In the genomic region with DNA sequence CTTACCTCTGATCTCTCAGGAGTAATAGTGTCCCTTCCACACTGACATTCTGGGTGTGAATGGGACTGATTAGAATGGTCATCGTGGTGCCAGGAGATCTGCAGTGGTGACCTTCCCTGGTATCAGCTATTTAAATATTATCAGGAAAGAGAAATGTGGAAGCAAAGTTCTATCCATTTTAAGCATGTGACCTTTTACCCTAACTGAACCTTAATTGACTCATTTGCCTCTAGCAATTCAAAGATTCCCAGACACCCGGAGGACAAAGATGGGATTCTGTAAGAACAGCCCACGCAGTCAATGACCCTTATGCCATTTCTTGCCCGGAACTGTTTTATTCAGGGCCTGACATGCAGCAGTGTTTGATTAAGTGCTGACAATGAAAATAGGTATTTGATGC, we compare ENCODE assay signal across 16 cellular contexts. TPM values are rescaled to one million over a fixed set of nuclear protein-coding genes. Genes with fewer than 3 reads are reported as not detected.
DNase-seq lines count a peak whose midpoint lies in the region; ATAC-seq, FAIRE-seq and TF ChIP-seq lines count a peak whose summit lies in the region.
"Had no signal": no experiment of that assay in that cellular context is flagged by ENCODE, and none has a peak within 500 bp of the region (broad histone marks: within the 10 kb centered on the region; RNA-seq: fewer than 3 reads in every experiment).

No MANE protein-coding gene starts in this region.

- intact Hi-C loops in left ventricle myocardium inferior (cut with micrococcal nuclease): no loop called here
- intact Hi-C loops in cardiac septum (cut with DNase I): loop anchor here (5.0 kb wide), 3 partner anchors 45 to 110 kb away; no protein-coding TSS in a partner anchor
- intact Hi-C loops in MCF 10A (cut with micrococcal nuclease): no loop called here

- POLR2A ChIA-PET in MCF 10A (lab: Yijun Ruan, JAX): interaction anchor here (1.0 to 1.5 kb wide), 4 partner anchors 10 to 328 kb away, joined by 3 to 4 read pairs (median 4); a partner anchor contains a TSS

- no peak overlapping the region for H3K4me3 Mint-ChIP-seq in MCF 10A (ENCODE audit: unreplicated experiment)
- H3K4me3 Mint-ChIP-seq: activated B cell treated with CpG ODN at 0.5 μM for 24 hours had no signal

- no peak for FAIRE-seq in H54 (lab: Jason Lieb, UNC)
- FAIRE-seq: GM18507 had no signal

- no peaks in the 10 kb centered on the region for H3K9me3 Mint-ChIP-seq in MCF 10A (ENCODE audit: unreplicated experiment)
- H3K9me3 Mint-ChIP-seq: activated B cell treated with CpG ODN at 0.5 μM for 24 hours had no signal

- CTCF ChIA-PET in MCF 10A (lab: Yijun Ruan, JAX): interaction anchor here (0.7 to 1.8 kb wide), 2 partner anchors 82 to 198 kb away, joined by 3 to 6 read pairs; no protein-coding TSS in a partner anchor

- H3F3A ChIP-seq in smooth muscle cell (ENCODE audit: low read depth): no peaks in the 10 kb centered on the region

- no peaks in the 10 kb centered on the region for H3K27me3 ChIP-seq in left ventricle myocardium inferior (ENCODE audit: low read depth)
- no peaks in the 10 kb centered on the region for H3K27me3 ChIP-seq in lung (ENCODE audit: control insufficient read depth, insufficient read depth)
- no peaks in the 10 kb centered on the region for H3K27me3 ChIP-seq in H7 (ENCODE audit: control insufficient read depth, insufficient read depth, low read length)
- no peaks in the 10 kb centered on the region for H3K27me3 ChIP-seq in smooth muscle cell (ENCODE audit: low read depth)
- H3K27me3 ChIP-seq: tibial nerve had no signal

- no peaks in the 10 kb centered on the region for H3K79me2 ChIP-seq in smooth muscle cell (ENCODE audit: low read depth)

- no peak overlapping the region for H3K9ac ChIP-seq in smooth muscle cell (ENCODE audit: low read depth)
- H3K9ac ChIP-seq: SK-N-SH had no signal

- H3K36me3 Mint-ChIP-seq in MCF 10A (ENCODE audit: insufficient read depth, unreplicated experiment): no peaks in the 10 kb centered on the region

- no peak for DNase-seq in left ventricle myocardium inferior
- no peak for DNase-seq in cardiac septum (ENCODE audit: low spot score)
- peak; percentile 22 for DNase-seq in MCF 10A (ENCODE audit: unreplicated experiment)
- no peak for DNase-seq in lung (ENCODE audit: low spot score)
- no peak for DNase-seq in H7
- DNase-seq in smooth muscle cell (lab: John Stamatoyannopoulos, UW; ENCODE audit: unreplicated experiment): no peak
- DNase-seq in H54 (ENCODE audit: insufficient read length, low spot score): no peak
- DNase-seq: activated B cell treated with CpG ODN at 0.5 μM for 24 hours, KBM-7, NCI-H187 treated with DMSO at 0.1 percent for 48 hours, NCI-H82, SK-N-SH had no signal

- peaks cover 24% of the 10 kb centered on the region for H3K4me1 Mint-ChIP-seq in MCF 10A (ENCODE audit: insufficient read depth, unreplicated experiment)
- H3K4me1 Mint-ChIP-seq: activated B cell treated with CpG ODN at 0.5 μM for 24 hours had no signal

- 77 to 87% methylated on average over 4 of the region's 4 CpGs for WGBS in lung, 2 donors
- 77% methylated on average over 4 of the region's 4 CpGs for WGBS in urinary bladder
- 60% methylated on average over 4 of the region's 4 CpGs for WGBS in smooth muscle cell (ENCODE audit: low lambda C conversion rate)

- H3K4me3 ChIP-seq in left ventricle myocardium inferior: no peak overlapping the region
- H3K4me3 ChIP-seq in lung: no peak overlapping the region
- no peak overlapping the region for H3K4me3 ChIP-seq in urinary bladder (ENCODE audit: low read depth, low read length)
- no peak overlapping the region for H3K4me3 ChIP-seq in H7 (ENCODE audit: insufficient read depth, low read depth, low read length)
- no peak overlapping the region for H3K4me3 ChIP-seq in smooth muscle cell
- H3K4me3 ChIP-seq: tibial nerve had no signal

- H3K27ac ChIP-seq in left ventricle myocardium inferior (replicated peaks) (peak overlapping the region; percentile 92), lung (ENCODE audit: low read depth in 1 of 2, low read length in 1 of 2) (peak overlapping the region; percentile 37 to 67), urinary bladder (ENCODE audit: low read depth) (peak overlapping the region; percentile 6), smooth muscle cell (ENCODE audit: low read depth) (no peak overlapping the region)

- TF ChIP-seq POLR2A in H54 (IDR thresholded peaks at IDR 0.05; ENCODE audit: low read depth, low read length): no peak

- no peaks in the 10 kb centered on the region for H3K27me3 Mint-ChIP-seq in MCF 10A (ENCODE audit: insufficient read depth, unreplicated experiment)
- H3K27me3 Mint-ChIP-seq: activated B cell treated with CpG ODN at 0.5 μM for 24 hours had no signal

- no peak for TF ChIP-seq CTCF in left ventricle myocardium inferior (IDR thresholded peaks at IDR 0.05; ENCODE audit: borderline replicate concordance)
- no peak for TF ChIP-seq CTCF in MCF 10A (IDR thresholded peaks at IDR 0.05; ENCODE audit: unreplicated experiment)
- TF ChIP-seq CTCF in lung (IDR thresholded peaks at IDR 0.05; ENCODE audit: control extremely low read depth, extremely low read depth): no peak
- TF ChIP-seq CTCF in smooth muscle cell (IDR thresholded peaks at IDR 0.05; ENCODE audit: borderline replicate concordance, insufficient read depth, poor library complexity, severe bottlenecking): no peak

- H3K9me3 ChIP-seq in left ventricle myocardium inferior (replicated peaks): no peaks in the 10 kb centered on the region
- H3K9me3 ChIP-seq in lung (ENCODE audit: control insufficient read depth in 2 of 2, insufficient read depth in 1 of 2, low read length in 1 of 2): no peaks in the 10 kb centered on the region
- H3K9me3 ChIP-seq in smooth muscle cell (replicated peaks; ENCODE audit: low read depth): no peaks in the 10 kb centered on the region
- H3K9me3 ChIP-seq: SK-N-SH, tibial nerve had no signal

- H3K4me1 ChIP-seq in left ventricle myocardium inferior: peaks cover 56% of the 10 kb centered on the region
- H3K4me1 ChIP-seq in lung (ENCODE audit: control insufficient read depth in 2 of 2, insufficient read depth in 2 of 2, low read length in 2 of 2): peaks cover 3 to 19% of the 10 kb centered on the region in 2 donors
- peaks cover 2% of the 10 kb centered on the region for H3K4me1 ChIP-seq in urinary bladder (ENCODE audit: insufficient read depth)
- no peaks in the 10 kb centered on the region for H3K4me1 ChIP-seq in smooth muscle cell (ENCODE audit: low read depth)

- H3K36me3 ChIP-seq in left ventricle myocardium inferior: no peaks in the 10 kb centered on the region
- no peaks in the 10 kb centered on the region for H3K36me3 ChIP-seq in lung (ENCODE audit: control insufficient read depth in 2 of 2, insufficient read depth in 2 of 2, low read length in 2 of 2)
- no peaks in the 10 kb centered on the region for H3K36me3 ChIP-seq in urinary bladder (ENCODE audit: insufficient read depth)
- no peaks in the 10 kb centered on the region for H3K36me3 ChIP-seq in H7 (replicated peaks; ENCODE audit: control insufficient read depth, insufficient read depth, low read length)
- H3K36me3 ChIP-seq in smooth muscle cell (ENCODE audit: low read depth): no peaks in the 10 kb centered on the region
- H3K36me3 ChIP-seq: tibial nerve had no signal

- no peak overlapping the region for H2AFZ ChIP-seq in smooth muscle cell (ENCODE audit: low read depth)

- no TSS peak for BruUV-seq in MCF 10A (replicated peaks; lab: Mats Ljungman, UMichigan)

- H4K20me1 ChIP-seq in smooth muscle cell (ENCODE audit: low read depth): no peaks in the 10 kb centered on the region

- no peak for ATAC-seq in lung (ENCODE audit: insufficient read depth, low FRiP score)

- H3K27ac Mint-ChIP-seq in MCF 10A (ENCODE audit: low read depth, unreplicated experiment): no peak overlapping the region
- H3K27ac Mint-ChIP-seq: activated B cell treated with CpG ODN at 0.5 μM for 24 hours had no signal

- no peak overlapping the region for H3K4me2 ChIP-seq in smooth muscle cell
- H3K4me2 ChIP-seq: SK-N-SH had no signal

RNA-seq across cellular contexts. Expression of a gene that starts 10.3 kb away (rescaled TPM):
- total RNA-seq in left ventricle myocardium inferior: 1.5 TPM
- 0.62 TPM for total RNA-seq in cardiac septum
- total RNA-seq in MCF 10A (2022): not detected in 2 replicates
- under 1 TPM; 0.55 to 0.57 TPM for total RNA-seq in lung
- polyA plus RNA-seq in lung: under 1 TPM; 0.20 to 0.24 TPM
- total RNA-seq in urinary bladder: 1.2 TPM
- polyA plus RNA-seq in urinary bladder: 0.41 TPM
- not detected in 2 replicates for total RNA-seq in H7 (2014; rRNA removed; shearing (Covaris generic))
- total RNA-seq in smooth muscle cell: not detected in 2 replicates
- polyA plus RNA-seq in smooth muscle cell: not detected in 2 replicates
- total RNA-seq: A673, activated B cell treated with CpG ODN at 0.5 μM for 24 hours had no signal
- polyA plus RNA-seq: SK-N-SH had no signal
